1 cellular context compared by ENCODE assay signal in the genomic region with DNA sequence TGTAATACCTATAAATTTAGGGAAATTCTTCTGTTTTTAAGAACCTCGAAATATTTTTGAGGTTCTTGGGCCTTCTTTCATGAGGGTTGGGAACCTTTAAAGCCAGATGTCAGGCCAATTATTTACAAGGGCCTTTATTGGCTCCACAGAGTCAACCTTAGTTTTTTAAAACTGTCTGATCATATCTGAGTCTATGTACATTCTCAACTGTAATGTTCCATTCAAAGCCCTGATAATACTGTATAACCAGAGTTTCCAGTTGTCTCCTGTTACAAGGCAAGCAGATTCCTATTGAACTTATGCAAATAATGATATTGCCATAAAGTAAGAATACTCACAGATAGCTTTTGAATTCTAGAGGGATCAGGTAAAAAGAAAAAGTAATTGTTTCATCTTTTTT.
TF ChIP-seq lines count a peak whose summit lies in the region.

No MANE protein-coding gene starts in this region.

TF ChIP-seq in HCT116, 20 proteins besides CTCF, POLR2A, EP300 and RAD21 (continued from another document):
- TF ChIP-seq SRF (IDR thresholded peaks at IDR 0.05; ENCODE audit: low read depth), result no peak
- TF ChIP-seq, protein P1, sequence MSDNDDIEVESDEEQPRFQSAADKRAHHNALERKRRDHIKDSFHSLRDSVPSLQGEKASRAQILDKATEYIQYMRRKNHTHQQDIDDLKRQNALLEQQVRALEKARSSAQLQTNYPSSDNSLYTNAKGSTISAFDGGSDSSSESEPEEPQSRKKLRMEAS (IDR thresholded peaks at IDR 0.05), result no peak
